In genomic region chrX:109485470-109486340, GRCh38 we compare ENCODE assay signal across 8 cellular contexts. TPM values are rescaled to one million over a fixed set of nuclear protein-coding genes. Genes with fewer than 3 reads are reported as not detected.
DNase-seq lines count a peak whose midpoint lies in the region; ATAC-seq and TF ChIP-seq lines count a peak whose summit lies in the region.

No MANE protein-coding gene starts in this region.

- H3K4me3 ChIP-seq in DND-41 (ENCODE audit: low read depth in 1 of 2, low read length in 2 of 2) (no peak overlapping the region), GM23248 (no peak overlapping the region), spleen (no peak overlapping the region)

- H3K27ac ChIP-seq in DND-41 (ENCODE audit: low read length) (no peak overlapping the region), GM23248 (no peak overlapping the region), spleen (no peak overlapping the region)

- H3K4me1 ChIP-seq in DND-41 (ENCODE audit: insufficient read depth, low read length) (no peaks in the 10 kb centered on the region), GM23248 (ENCODE audit: insufficient read depth) (no peaks in the 10 kb centered on the region), spleen (peaks cover 0 to 17% (median 0%) of the 10 kb centered on the region in 6 donors)

- H3K9ac ChIP-seq in DND-41 (ENCODE audit: low read depth, low read length) (no peak overlapping the region), GM23248 (no peak overlapping the region)

- TF ChIP-seq CTCF in DND-41 (IDR thresholded peaks at IDR 0.05; ENCODE audit: borderline replicate concordance, extremely low read depth, low read length, poor library complexity, severe bottlenecking) = peak; percentile 89
- TF ChIP-seq CTCF in spleen (IDR thresholded peaks at IDR 0.05 in 8 of 11, conservative IDR thresholded peaks at IDR 0.05 in 3 of 11) = peak; percentile 86 to 97 (median 91)

- no peaks in the 10 kb centered on the region for H3K27me3 ChIP-seq in DND-41 (ENCODE audit: insufficient read depth, low read length, poor library complexity)
- no peaks in the 10 kb centered on the region for H3K27me3 ChIP-seq in GM23248 (replicated peaks; ENCODE audit: insufficient read depth)
- H3K27me3 ChIP-seq in spleen (replicated peaks in 1 of 7) = peaks cover 0 to 10% (median 0%) of the 10 kb centered on the region in 7 donors

- H3K36me3 ChIP-seq in DND-41 (ENCODE audit: insufficient read depth, low read length) = no peaks in the 10 kb centered on the region
- H3K36me3 ChIP-seq in GM23248 (ENCODE audit: low read depth) = no peaks in the 10 kb centered on the region
- no peaks in the 10 kb centered on the region for H3K36me3 ChIP-seq in spleen

- in situ Hi-C loops in GM23248 (cut with MboI) = loop anchor here (10.0 kb wide), 2 partner anchors 149 to 399 kb away; no protein-coding TSS in a partner anchor

- H3K79me2 ChIP-seq in DND-41 (ENCODE audit: insufficient read depth, low read length) (no peaks in the 10 kb centered on the region), GM23248 (ENCODE audit: insufficient read depth) (no peaks in the 10 kb centered on the region)

- TF ChIP-seq POLR2A in spleen (IDR thresholded peaks at IDR 0.05) = no peak

- intact Hi-C loops in spleen (cut with DNase I; ENCODE audit: low total_unique reads) = loop anchor here (5.0 kb wide), 1 partner anchor 147 kb away; no protein-coding TSS in a partner anchor

- ATAC-seq in DND-41 (ENCODE audit: insufficient read depth, low read depth) (peak; percentile 66; the same call in 2 of the 3 replicates), HG03097 (IDR thresholded peaks at IDR 0.05; ENCODE audit: low FRiP score, unreplicated experiment) (no peak)

- H2AFZ ChIP-seq in DND-41 (ENCODE audit: low read depth, low read length) (no peak overlapping the region), GM23248 (no peak overlapping the region)

- DNase-seq in DND-41 (peak; percentile 61), GM23248 (peak; percentile 69), NCI-H1417 (lab: John Stamatoyannopoulos, UW) (peak; percentile 42 to 84 (median 67)), T-helper 2 cell (peak; percentile 8 to 55 (median 26)), astrocyte of the hippocampus (ENCODE audit: low read depth, low spot score) (peak; percentile 80), hippocampal formation (lab: John Stamatoyannopoulos, UW) (peak; percentile 29 to 73), spleen (peak; percentile 83)

- H3K9me2 ChIP-seq in GM23248 (ENCODE audit: insufficient read depth) = no peaks in the 10 kb centered on the region

- H3F3A ChIP-seq in GM23248 (ENCODE audit: insufficient read depth) = no peaks in the 10 kb centered on the region

- H3K9me3 ChIP-seq in DND-41 (ENCODE audit: insufficient read depth, low read length, severe bottlenecking) = no peaks in the 10 kb centered on the region
- no peaks in the 10 kb centered on the region for H3K9me3 ChIP-seq in GM23248 (ENCODE audit: low read depth)
- H3K9me3 ChIP-seq in spleen = no peaks in the 10 kb centered on the region

- peak overlapping the region; percentile 27; the same call in 1 of the 2 replicates for H3K4me2 ChIP-seq in DND-41 (ENCODE audit: insufficient read depth, low read length)
- no peak overlapping the region for H3K4me2 ChIP-seq in GM23248 (ENCODE audit: unreplicated experiment)

- 9 to 14% methylated on average over 9 of the region's 9 CpGs for WGBS in GM23248 (ENCODE audit: low coverage in 1 of 2, low lambda C conversion rate in 2 of 2, missing lambda C conversion rate in 2 of 2), 2 experiments
- WGBS in spleen, 5 donors = 10 to 12% (median 11%) methylated on average over 9 of the region's 9 CpGs

- H4K20me1 ChIP-seq in DND-41 (ENCODE audit: insufficient read depth, low read length) (no peaks in the 10 kb centered on the region), GM23248 (ENCODE audit: insufficient read depth) (no peaks in the 10 kb centered on the region)

RNA-seq across cellular contexts. Expression of gene GUCY2F, which starts 3.8 kb away (rescaled TPM):
- not detected in 2 replicates for total RNA-seq in GM23248 (2014; rRNA removed; shearing (Covaris generic))
- polyA plus RNA-seq in GM23248 (2016; fragmentation: Nextera tagmentation; extraction: Ambion mirVana) (not detected in 2 replicates), spleen (not detected)
- under 1 TPM in 2 of 7 donors, not detected in 5; 0.09 to 0.59 TPM for total RNA-seq in spleen

RNA-seq across cellular contexts. Expression of gene NXT2, which starts 50.9 kb away (rescaled TPM):
- total RNA-seq in GM23248 (2014; rRNA removed; shearing (Covaris generic)) = 9.5 and 11.5 TPM in 2 replicates
- 5.9 and 6.9 TPM in 2 replicates for polyA plus RNA-seq in GM23248 (2016; fragmentation: Nextera tagmentation; extraction: Ambion mirVana)
- total RNA-seq in spleen = 10 to 100 TPM in 1 of 7 donors, 1 to 10 TPM in 6; 8.4 to 15.6 (median 8.8) TPM
- 1 to 10 TPM; 7.9 to 9.5 (median 9.2) TPM for polyA plus RNA-seq in spleen

Comparison
In these comparisons a context has a peak if more than half of its experiments do, and no peak if none do; other contexts are left out.
1. DNase-seq: peak in every context shown above with its lines; median percentile 83 in spleen; 80 in astrocyte of the hippocampus; 69 in GM23248; 67 in NCI-H1417; 61 in DND-41; 51 in hippocampal formation; 26 in T-helper 2 cell.